8 cellular contexts compared by ENCODE assay signal in genomic region chr6:41027799-41028617, GRCh38. TPM values are rescaled to one million over a fixed set of nuclear protein-coding genes. Genes with fewer than 3 reads are reported as not detected.
A peak's percentile ranks its signal among the peaks of the same experiment; 100 is the strongest.
DNase-seq lines count a peak whose midpoint lies in the region; ATAC-seq and TF ChIP-seq lines count a peak whose summit lies in the region.

No MANE protein-coding gene starts in this region.

- 3 to 4% methylated on average over 45 to 49 of the region's 49 CpGs for WGBS in lung, 2 donors

- no TSS peak for BruUV-seq in A673 (replicated peaks; lab: Mats Ljungman, UMichigan)

- H3K27me3 ChIP-seq in A673 (replicated peaks; ENCODE audit: insufficient read depth, low read depth, low read length, poor library complexity): no peaks in the 10 kb centered on the region
- H3K27me3 ChIP-seq in duodenal mucosa (ENCODE audit: control insufficient read depth in 1 of 2, insufficient read depth in 2 of 2, low read length in 2 of 2): no peaks in the 10 kb centered on the region
- no peaks in the 10 kb centered on the region for H3K27me3 ChIP-seq in lung (ENCODE audit: control insufficient read depth, insufficient read depth)

- H3K27ac ChIP-seq in A673 (ENCODE audit: low read depth, low read length, poor library complexity, severe bottlenecking): no peak overlapping the region
- H3K27ac ChIP-seq in duodenal mucosa (ENCODE audit: low read depth, low read length): no peak overlapping the region
- H3K27ac ChIP-seq in lung (ENCODE audit: low read depth in 1 of 2, low read length in 1 of 2): peak overlapping the region; percentile 29 to 58

- CTCF ChIA-PET in A673 (lab: Charles Lee): interaction anchor here (0.5 to 1.6 kb wide), 5 partner anchors 9 to 1665 kb away, joined by 3 to 12 read pairs (median 4); no protein-coding TSS in a partner anchor

- intact Hi-C loops in A673 (cut with micrococcal nuclease; ENCODE audit: unreplicated experiment): loop anchor here (1.0 to 10.0 kb wide), 3 partner anchors 133 to 1666 kb away; no protein-coding TSS in a partner anchor

- H3K36me3 ChIP-seq in A673 (ENCODE audit: insufficient read depth, low read length, poor library complexity, severe bottlenecking) (no peaks in the 10 kb centered on the region), duodenal mucosa (ENCODE audit: control insufficient read depth in 1 of 2, insufficient read depth in 2 of 2, low read length in 2 of 2) (peaks cover 0 to 22% of the 10 kb centered on the region in 2 donors), lung (ENCODE audit: control insufficient read depth in 2 of 2, insufficient read depth in 2 of 2, low read length in 2 of 2) (no peaks in the 10 kb centered on the region)

- H3K9ac ChIP-seq in duodenal mucosa (ENCODE audit: low read depth in 1 of 2, low read length in 2 of 2): peak overlapping the region; percentile 27 to 66

- TF ChIP-seq CTCF in A673 (conservative IDR thresholded peaks at IDR 0.05; ENCODE audit: low read depth, low read length) (peak; percentile 99), lung (IDR thresholded peaks at IDR 0.05; ENCODE audit: control extremely low read depth, extremely low read depth) (peak; percentile 98)

- peak; percentile 88 for ATAC-seq in GM18511 (IDR thresholded peaks at IDR 0.05; ENCODE audit: unreplicated experiment)
- peak; percentile 69 for ATAC-seq in HG02973 (IDR thresholded peaks at IDR 0.05; ENCODE audit: unreplicated experiment)
- ATAC-seq in lung (ENCODE audit: insufficient read depth, low FRiP score): peak; percentile 94

- H3K9me3 ChIP-seq in A673 (ENCODE audit: low read depth, low read length, poor library complexity, severe bottlenecking): no peaks in the 10 kb centered on the region
- H3K9me3 ChIP-seq in duodenal mucosa (ENCODE audit: control insufficient read depth in 1 of 2, low read length in 2 of 2): no peaks in the 10 kb centered on the region
- no peaks in the 10 kb centered on the region for H3K9me3 ChIP-seq in lung (ENCODE audit: control insufficient read depth in 2 of 2, insufficient read depth in 1 of 2, low read length in 1 of 2)

- H3K4me3 ChIP-seq in A673 (ENCODE audit: low read depth, low read length, poor library complexity, severe bottlenecking) (peak overlapping the region; percentile 31), duodenal mucosa (ENCODE audit: low read depth in 1 of 2, low read length in 2 of 2) (peak overlapping the region; percentile 54 to 57), lung (peak overlapping the region; percentile 11)

- POLR2A ChIA-PET in A673 (lab: Charles Lee; ENCODE audit: low non-redundant PET): no interaction called here

- DNase-seq in A673 (ENCODE audit: low spot score) (peak; percentile 53), NCI-H460 (ENCODE audit: extremely low read depth, low read depth) (peak; percentile 63), lung (ENCODE audit: low spot score) (peak; percentile 82)
- peak; percentile 66 for DNase-seq in activated CD4-positive, alpha-beta T cell treated with anti-CD3 and anti-CD28 coated beads, Interleukin-2, amount 50 U/mL, for 1 hour
- DNase-seq in stimulated activated CD4-positive, alpha-beta T cell treated with anti-CD3 and anti-CD28 coated beads, Interleukin-4, amount 100 ng/mL, for 48 hours (ENCODE audit: low read depth in 2 of 2): peak; percentile 65 to 81

- no peaks in the 10 kb centered on the region for H3K4me1 ChIP-seq in A673 (ENCODE audit: insufficient read depth, low read length, poor library complexity, severe bottlenecking)
- peaks cover 5 to 9% of the 10 kb centered on the region in 2 donors for H3K4me1 ChIP-seq in duodenal mucosa (ENCODE audit: control insufficient read depth in 1 of 2, insufficient read depth in 2 of 2, low read length in 2 of 2)
- H3K4me1 ChIP-seq in lung (ENCODE audit: control insufficient read depth in 2 of 2, insufficient read depth in 2 of 2, low read length in 2 of 2): peaks cover 0 to 3% of the 10 kb centered on the region in 2 donors

RNA-seq across cellular contexts. Expression of gene UNC5CL, which starts 11.0 kb away (rescaled TPM):
- total RNA-seq in A673 (2021) (0.41 and 1.2 TPM in 2 replicates), lung (1 to 10 TPM; 1.6 to 2.5 TPM)
- 0.10 TPM in 1 of 2 replicates, not detected in the other for total RNA-seq in NCI-H460 (2014; rRNA removed; shearing (Covaris generic))
- polyA plus RNA-seq in NCI-H460 (2014; cell fraction: nucleus; rRNA removed): 0.43 and 0.58 TPM in 2 replicates
- polyA plus RNA-seq in lung: 1 to 10 TPM; 1.8 to 4.0 TPM

RNA-seq across cellular contexts. Expression of gene TSPO2, which starts 14.3 kb away (rescaled TPM):
- total RNA-seq in A673 (2021) (not detected in 2 replicates), lung (under 1 TPM in 1 of 2 donors, not detected in 1; 0.57 TPM)
- total RNA-seq in NCI-H460 (2014; rRNA removed; shearing (Covaris generic)): not detected in 2 replicates
- polyA plus RNA-seq in NCI-H460 (2014; cell fraction: nucleus; rRNA removed): not detected in 2 replicates
- under 1 TPM in 1 of 2 donors, not detected in 1; 0.07 TPM for polyA plus RNA-seq in lung

RNA-seq across cellular contexts. Expression of gene APOBEC2, which starts 25.0 kb away (rescaled TPM):
- total RNA-seq in A673 (2021): not detected in 2 replicates
- total RNA-seq in NCI-H460 (2014; rRNA removed; shearing (Covaris generic)): not detected in 2 replicates
- not detected in 2 replicates for polyA plus RNA-seq in NCI-H460 (2014; cell fraction: nucleus; rRNA removed)
- under 1 TPM; 0.34 to 0.51 TPM for total RNA-seq in lung
- under 1 TPM; 0.10 to 0.40 TPM for polyA plus RNA-seq in lung

RNA-seq across cellular contexts. Expression of gene OARD1, which starts 44.1 kb away (rescaled TPM):
- total RNA-seq in A673 (2021) (27.3 and 30.4 TPM in 2 replicates), lung (10 to 100 TPM; 22.2 to 27.0 TPM)
- 17.1 and 22.6 TPM in 2 replicates for total RNA-seq in NCI-H460 (2014; rRNA removed; shearing (Covaris generic))
- 6.9 and 10.4 TPM in 2 replicates for polyA plus RNA-seq in NCI-H460 (2014; cell fraction: nucleus; rRNA removed)
- 10 to 100 TPM; 22.4 to 26.2 TPM for polyA plus RNA-seq in lung

RNA-seq across cellular contexts. Expression of gene NFYA, which starts 44.8 kb away (rescaled TPM):
- total RNA-seq in A673 (2021) (38.8 and 45.4 TPM in 2 replicates), lung (10 to 100 TPM; 17.8 to 38.0 TPM)
- total RNA-seq in NCI-H460 (2014; rRNA removed; shearing (Covaris generic)): 11.8 and 13.6 TPM in 2 replicates
- polyA plus RNA-seq in NCI-H460 (2014; cell fraction: nucleus; rRNA removed): 13.6 and 17.5 TPM in 2 replicates
- polyA plus RNA-seq in lung: 10 to 100 TPM in 1 of 2 donors, 1 to 10 TPM in 1; 5.9 to 15.5 TPM

Comparison
In these comparisons a context has a peak if more than half of its experiments do, and no peak if none do; other contexts are left out.
1. H3K27ac ChIP-seq: peak in lung (2 of 2); none in A673 (single experiment) and duodenal mucosa (single experiment).
2. Peak in every context shown above with its lines, with median percentiles within 50 percentile points of each other: DNase-seq, H3K4me3 ChIP-seq and ATAC-seq.